Comparison of ENCODE assay signal across 13 cellular contexts in the genomic region with DNA sequence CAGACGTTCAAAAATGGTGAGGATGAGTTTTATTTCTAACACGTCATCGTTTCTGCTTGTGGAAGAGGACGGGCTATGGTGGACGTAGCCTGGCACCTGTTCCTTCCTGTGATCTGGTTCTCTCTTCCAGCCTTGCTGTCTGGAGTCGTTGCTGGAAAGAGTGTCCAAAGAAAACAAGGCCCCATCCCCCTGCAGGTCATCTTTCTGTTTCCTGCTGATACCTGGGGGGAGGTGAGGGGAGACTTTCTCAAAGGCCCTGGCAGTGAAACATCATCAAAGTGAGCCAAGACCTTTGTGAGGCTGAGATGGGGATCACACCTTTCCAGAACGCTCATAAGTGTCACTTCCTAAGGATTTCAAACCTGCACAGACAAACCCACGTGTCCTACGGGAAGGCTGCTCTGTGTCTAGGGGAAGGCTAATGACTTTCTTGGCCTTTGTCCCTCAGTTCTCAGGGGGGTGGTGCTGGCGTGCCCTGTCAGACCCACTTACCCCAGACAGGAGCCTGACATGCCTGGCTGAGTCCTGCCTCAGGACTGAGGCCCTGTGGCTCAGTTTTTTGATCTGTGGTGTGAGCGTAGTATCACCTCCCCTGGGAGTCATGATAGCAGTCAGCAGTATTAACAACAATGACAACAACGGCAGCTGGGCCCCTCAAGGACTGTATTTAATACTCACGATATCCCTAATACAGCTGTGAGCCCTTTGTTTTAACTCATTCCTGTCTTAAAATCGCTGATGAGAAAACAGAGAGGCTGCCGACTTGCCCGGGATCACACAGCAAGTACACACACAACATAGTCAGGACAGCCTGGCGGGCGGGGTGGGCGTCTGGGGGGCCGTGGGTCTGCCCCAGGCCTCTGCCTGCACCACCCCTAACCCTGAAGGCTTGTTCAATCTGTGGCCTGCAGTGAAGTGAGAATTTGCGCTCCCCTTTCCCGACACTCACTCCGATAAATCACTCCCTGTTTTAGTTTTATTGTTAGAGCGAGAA.
DNase-seq lines count a peak whose midpoint lies in the region; ATAC-seq and TF ChIP-seq lines count a peak whose summit lies in the region.
"Had no signal": no experiment of that assay in that cellular context is flagged by ENCODE, and none has a peak within 500 bp of the region (broad histone marks: within the 10 kb centered on the region; RNA-seq: fewer than 3 reads in every experiment).

No MANE protein-coding gene starts in this region.

- peak overlapping the region; percentile 4; the same call in 1 of the 2 replicates for H3K9ac ChIP-seq in iPS-20b (ENCODE audit: low read depth, low read length)

- no peaks in the 10 kb centered on the region for H3K9me3 ChIP-seq in CD4-positive, CD25-positive, alpha-beta regulatory T cell (ENCODE audit: control insufficient read depth in 2 of 2, low read length in 2 of 2)
- no peaks in the 10 kb centered on the region for H3K9me3 ChIP-seq in iPS-20b (ENCODE audit: insufficient read depth, low read depth, low read length)
- H3K9me3 ChIP-seq: stomach had no signal

- no peak for DNase-seq in CD4-positive, CD25-positive, alpha-beta regulatory T cell
- DNase-seq in NCI-H2171 treated with DMSO at 0.1 percent for 48 hours (lab: John Stamatoyannopoulos, UW): peak; percentile 86
- no peak for DNase-seq in coronary artery (ENCODE audit: low spot score)
- no peak for DNase-seq in erythroblast (lab: John Stamatoyannopoulos, UW)
- DNase-seq in ecto neural progenitor cell (ENCODE audit: low spot score): no peak
- DNase-seq in NAMALWA (ENCODE audit: low spot score): no peak
- DNase-seq: activated naive CD4-positive, alpha-beta T cell treated with anti-CD3 and anti-CD28 coated beads, Interleukin-2, amount 50 U/mL, for 16 hours; NCI-H146; stomach had no signal

- peak overlapping the region; percentile 83 to 98 (median 90) for H3K27ac Mint-ChIP-seq in CD4-positive, CD25-positive, alpha-beta regulatory T cell

- peaks cover 21 to 89% (median 65%) of the 10 kb centered on the region in 4 donors for H3K4me1 Mint-ChIP-seq in CD4-positive, CD25-positive, alpha-beta regulatory T cell

- TF ChIP-seq CTCF in coronary artery (IDR thresholded peaks at IDR 0.05): no peak

- ATAC-seq in CD4-positive, CD25-positive, alpha-beta regulatory T cell (ENCODE audit: low read depth in 2 of 2): no peak
- peak; percentile 46 for ATAC-seq in GM18909 (IDR thresholded peaks at IDR 0.05; ENCODE audit: poor library complexity, unreplicated experiment)
- ATAC-seq: left lobe of liver had no signal

- H3K4me3 Mint-ChIP-seq in CD4-positive, CD25-positive, alpha-beta regulatory T cell: peak overlapping the region in 3 of 4 donors; percentile 15 to 69 (median 41)

- H3K36me3 ChIP-seq in CD4-positive, CD25-positive, alpha-beta regulatory T cell (ENCODE audit: control insufficient read depth, insufficient read depth, low read length): peaks cover 8% of the 10 kb centered on the region
- no peaks in the 10 kb centered on the region for H3K36me3 ChIP-seq in iPS-20b (ENCODE audit: insufficient read depth, low read depth, low read length)
- H3K36me3 ChIP-seq: stomach had no signal

- H3K27me3 Mint-ChIP-seq in CD4-positive, CD25-positive, alpha-beta regulatory T cell: no peaks in the 10 kb centered on the region

- no peaks in the 10 kb centered on the region for H3K27me3 ChIP-seq in CD4-positive, CD25-positive, alpha-beta regulatory T cell (ENCODE audit: control insufficient read depth, insufficient read depth, low read length)
- no peaks in the 10 kb centered on the region for H3K27me3 ChIP-seq in iPS-20b (ENCODE audit: insufficient read depth, low read length)
- H3K27me3 ChIP-seq: stomach had no signal

- no peak overlapping the region for H3K27ac ChIP-seq in CD4-positive, CD25-positive, alpha-beta regulatory T cell (ENCODE audit: insufficient read depth, low read length, poor library complexity, severe bottlenecking)
- H3K27ac ChIP-seq in iPS-20b (ENCODE audit: low read length) (no peak overlapping the region), coronary artery (no peak overlapping the region)
- H3K27ac ChIP-seq: stomach had no signal

- no peak overlapping the region for H3K4me3 ChIP-seq in CD4-positive, CD25-positive, alpha-beta regulatory T cell (ENCODE audit: low read depth, low read length)
- H3K4me3 ChIP-seq in iPS-20b (ENCODE audit: low read length) (no peak overlapping the region), coronary artery (no peak overlapping the region)
- H3K4me3 ChIP-seq: skin epidermis, stomach had no signal

- no peaks in the 10 kb centered on the region for H3K9me3 Mint-ChIP-seq in CD4-positive, CD25-positive, alpha-beta regulatory T cell

- peaks cover 7% of the 10 kb centered on the region for H3K36me3 Mint-ChIP-seq in CD4-positive, CD25-positive, alpha-beta regulatory T cell

- peaks cover 43% of the 10 kb centered on the region for H3K4me1 ChIP-seq in CD4-positive, CD25-positive, alpha-beta regulatory T cell (ENCODE audit: control insufficient read depth, insufficient read depth, low read length, poor library complexity, severe bottlenecking)
- peaks cover 11% of the 10 kb centered on the region; the same call in 1 of the 2 replicates for H3K4me1 ChIP-seq in iPS-20b (ENCODE audit: insufficient read depth, low read length)

- TF ChIP-seq POLR2A in erythroblast (IDR thresholded peaks at IDR 0.05; ENCODE audit: low read length): no peak
